In genomic region chr19:34145741-34146202, GRCh38 we compare ENCODE assay signal across 8 cellular contexts. TPM values are rescaled to one million over a fixed set of nuclear protein-coding genes. Genes with fewer than 3 reads are reported as not detected.
DNase-seq lines count a peak whose midpoint lies in the region; ATAC-seq and TF ChIP-seq lines count a peak whose summit lies in the region.

No MANE protein-coding gene starts in this region.

- H3K9me3 ChIP-seq in IMR-90 (ENCODE audit: control insufficient read depth, insufficient read depth, low read length) = no peaks in the 10 kb centered on the region

- H3K56ac ChIP-seq in IMR-90 (ENCODE audit: extremely low read depth, insufficient read depth, low read length) = no peak overlapping the region

- no peaks in the 10 kb centered on the region for H3K4me1 ChIP-seq in IMR-90 (ENCODE audit: control insufficient read depth, insufficient read depth, low read length)

- no peak overlapping the region for H3K27ac ChIP-seq in IMR-90 (ENCODE audit: insufficient read depth, low read length)

- 100% methylated on average over 1 of the region's 7 CpGs; no CpG with 5 or more reads in 1 of the 2 experiments for WGBS in IMR-90 (ENCODE audit: extremely low coverage in 2 of 2, insufficient read length in 1 of 2), 2 experiments

- H2AFZ ChIP-seq in IMR-90 (replicated peaks; ENCODE audit: low read length, poor library complexity) = no peak overlapping the region

- BruUV-seq in IMR-90 (replicated peaks; lab: Mats Ljungman, UMichigan) = no TSS peak

- intact Hi-C loops in IMR-90 (cut with micrococcal nuclease) = loop anchor here (1.0 to 2.0 kb wide), 4 partner anchors 19 to 367 kb away; no protein-coding TSS in a partner anchor

- H2BK15ac ChIP-seq in IMR-90 (ENCODE audit: low read depth, low read length) = no peak overlapping the region

- no peak overlapping the region for H2BK120ac ChIP-seq in IMR-90 (ENCODE audit: low read depth, low read length)

- no peaks in the 10 kb centered on the region for H3K9me1 ChIP-seq in IMR-90 (ENCODE audit: insufficient read depth, low read length)

- H3K27me3 ChIP-seq in IMR-90 (ENCODE audit: control insufficient read depth, insufficient read depth, low read length) = no peaks in the 10 kb centered on the region

- H3K18ac ChIP-seq in IMR-90 (ENCODE audit: low read depth, low read length) = no peak overlapping the region

- no peak overlapping the region for H4K91ac ChIP-seq in IMR-90 (ENCODE audit: insufficient read depth, low read depth, low read length)

- H2BK20ac ChIP-seq in IMR-90 (ENCODE audit: low read depth, low read length) = no peak overlapping the region

- no peak overlapping the region for H2BK5ac ChIP-seq in IMR-90 (ENCODE audit: low read depth, low read length, poor library complexity, severe bottlenecking)

- H2AK9ac ChIP-seq in IMR-90 (replicated peaks; ENCODE audit: low read depth, low read length, poor library complexity) = peak overlapping the region; percentile 76

- H3K9ac ChIP-seq in IMR-90 (ENCODE audit: low read depth, low read length) = no peak overlapping the region

- TF ChIP-seq POLR2A in IMR-90 (IDR thresholded peaks at IDR 0.05; ENCODE audit: low read depth, low read length) = no peak

- TF ChIP-seq RAD21 in IMR-90 (IDR thresholded peaks at IDR 0.05; ENCODE audit: low read length) = peak; percentile 85

- no peaks in the 10 kb centered on the region for H4K20me1 ChIP-seq in IMR-90 (ENCODE audit: insufficient read depth, low read length)

- DNase-seq in DMS53 (lab: John Stamatoyannopoulos, UW) (peak; percentile 74), IMR-90 (peak; percentile 56), SHP77 (lab: John Stamatoyannopoulos, UW) (peak; percentile 28 to 44), glomerular endothelial cell (ENCODE audit: extremely low read depth, low read depth, low spot score) (peak; percentile 23), pulmonary artery endothelial cell (ENCODE audit: low read depth, low spot score) (peak; percentile 4)
- DNase-seq in activated gamma-delta T cell treated with anti-CD3 and anti-CD28 coated beads, Interleukin-2, amount 50 U/mL, for 16 hours (ENCODE audit: low read depth) = peak; percentile 20

- no peak overlapping the region for H3K4ac ChIP-seq in IMR-90 (ENCODE audit: low read depth, low read length)

- no peak overlapping the region for H2AK5ac ChIP-seq in IMR-90 (ENCODE audit: low read depth, low read length)

- H3K14ac ChIP-seq in IMR-90 (replicated peaks; ENCODE audit: low read depth, low read length) = no peak overlapping the region

- no peaks in the 10 kb centered on the region for H3K36me3 ChIP-seq in IMR-90 (ENCODE audit: control insufficient read depth, insufficient read depth, low read length)

- ATAC-seq in IMR-90 (ENCODE audit: low read depth) = peak; percentile 92
- ATAC-seq in GM18519 (IDR thresholded peaks at IDR 0.05; ENCODE audit: low FRiP score, unreplicated experiment) = no peak
- ATAC-seq in HG02623 (IDR thresholded peaks at IDR 0.05; ENCODE audit: unreplicated experiment) = no peak

- no peak overlapping the region for H4K8ac ChIP-seq in IMR-90 (ENCODE audit: low read depth in 2 of 2, low read length in 2 of 2)

- H3K23ac ChIP-seq in IMR-90 (ENCODE audit: low read depth, low read length) = no peak overlapping the region

- no peak overlapping the region for H3K4me3 ChIP-seq in IMR-90 (ENCODE audit: insufficient read depth, low read depth, low read length)

- no peak overlapping the region for H4K5ac ChIP-seq in IMR-90 (ENCODE audit: low read depth, low read length)

- in situ Hi-C loops in IMR-90 (cut with MboI; ENCODE audit: low sequenced_read_pairs) = loop anchor here (25.0 kb wide), 1 partner anchor 567 kb away; no protein-coding TSS in a partner anchor

- CTCF ChIA-PET in IMR-90 (lab: Yijun Ruan, JAX) = interaction anchor here (0.5 to 1.2 kb wide), 9 partner anchors 11 to 368 kb away, joined by 3 to 8 read pairs (median 3); no protein-coding TSS in a partner anchor

- TF ChIP-seq CTCF in IMR-90 (conservative IDR thresholded peaks at IDR 0.05; ENCODE audit: low read depth, low read length) = peak; percentile 89

- POLR2A ChIA-PET in IMR-90 (lab: Charles Lee; ENCODE audit: unreplicated experiment) = no interaction called here

- no peaks in the 10 kb centered on the region for H3K79me1 ChIP-seq in IMR-90 (ENCODE audit: low read depth in 1 of 2, low read length in 2 of 2)

- dilution Hi-C loops in IMR-90 (cut with HindIII; ENCODE audit: low sequenced_read_pairs, unreplicated experiment) = no loop called here

- no peak overlapping the region for H3K4me2 ChIP-seq in IMR-90 (ENCODE audit: low read depth, low read length)

TF ChIP-seq in IMR-90, 13 proteins besides CTCF, POLR2A, EP300 and RAD21:
- TF ChIP-seq SMC3 (IDR thresholded peaks at IDR 0.05; ENCODE audit: low read depth, low read length) (peak; percentile 70), RFX5 (IDR thresholded peaks at IDR 0.05; ENCODE audit: low read depth, low read length) (no peak), RCOR1 (IDR thresholded peaks at IDR 0.05; ENCODE audit: insufficient replicate concordance, low read length) (no peak), BHLHE40 (IDR thresholded peaks at IDR 0.05; ENCODE audit: low read depth, low read length) (no peak), USF2 (IDR thresholded peaks at IDR 0.05; ENCODE audit: low read depth, low read length) (no peak), FOS (IDR thresholded peaks at IDR 0.05; ENCODE audit: low read depth, low read length) (no peak)

RNA-seq across cellular contexts. Expression of gene LSM14A, which starts 26.5 kb away (rescaled TPM):
- 44.3 and 49.4 TPM in 2 replicates for total RNA-seq in IMR-90 (2012; rRNA removed)
- 54.8 and 66.1 TPM in 2 replicates for polyA plus RNA-seq in IMR-90 (2012; rRNA removed)
- polyA plus RNA-seq in IMR-90 (2012; cell fraction: cytosol; rRNA removed) = 94.9 and 113 TPM in 2 replicates
- 45.7 and 47.0 TPM in 2 replicates for polyA plus RNA-seq in IMR-90 (2012; cell fraction: nucleus; rRNA removed; ENCODE audit: low replicate concordance)
- total RNA-seq in glomerular endothelial cell = 69.4 and 86.3 TPM in 2 replicates
- total RNA-seq in pulmonary artery endothelial cell = 144 and 147 TPM in 2 replicates

Comparison
In these comparisons a context has a peak if more than half of its experiments do, and no peak if none do; other contexts are left out.
1. DNase-seq: peak in every context shown above with its lines; median percentile 74 in DMS53; 56 in IMR-90; 36 in SHP77; 23 in glomerular endothelial cell; 20 in activated gamma-delta T cell treated with anti-CD3 and anti-CD28 coated beads, Interleukin-2, amount 50 U/mL, for 16 hours; 4 in pulmonary artery endothelial cell.